Comparison of ENCODE assay signal across 8 cellular contexts in the genomic region with DNA sequence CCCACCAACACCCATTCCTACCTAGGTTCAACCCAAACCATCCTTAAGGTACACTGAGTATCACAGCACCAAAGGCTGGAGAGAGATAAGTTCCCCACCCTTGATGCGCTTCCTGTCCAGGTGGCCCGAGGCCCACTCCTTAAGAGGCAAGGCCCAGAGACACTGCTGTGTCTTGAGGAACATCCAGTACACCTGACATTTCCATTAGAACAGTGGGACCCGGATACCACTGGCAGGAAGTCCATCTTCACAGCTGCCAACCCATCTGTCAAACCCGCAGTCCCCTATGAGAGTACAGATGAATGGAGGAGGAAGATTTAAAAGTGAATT. TPM values are rescaled to one million over a fixed set of nuclear protein-coding genes. Genes with fewer than 3 reads are reported as not detected.
A peak's percentile ranks its signal among the peaks of the same experiment; 100 is the strongest.
DNase-seq lines count a peak whose midpoint lies in the region; ATAC-seq and TF ChIP-seq lines count a peak whose summit lies in the region.

No MANE protein-coding gene starts in this region.

- H3K27ac ChIP-seq in body of pancreas, result peak overlapping the region; percentile 89 to 96 (median 92)

- TF ChIP-seq CTCF in AG09309 (IDR thresholded peaks at IDR 0.05; ENCODE audit: control insufficient read depth, insufficient read depth, low read depth, low read length, missing control alignments), result no peak
- no peak for TF ChIP-seq CTCF in HFF-Myc (IDR thresholded peaks at IDR 0.05; ENCODE audit: low read depth, low read length, missing control alignments)
- TF ChIP-seq CTCF in body of pancreas (IDR thresholded peaks at IDR 0.05), result no peak
- no peak for TF ChIP-seq CTCF in mucosa of descending colon (IDR thresholded peaks at IDR 0.05)

- H3K9me3 ChIP-seq in body of pancreas, result no peaks in the 10 kb centered on the region
- no peaks in the 10 kb centered on the region for H3K9me3 ChIP-seq in mucosa of descending colon

- H3K4me3 ChIP-seq in AG09309 (ENCODE audit: control insufficient read depth, low read depth, low read length) (peak overlapping the region; percentile 55), HFF-Myc (replicated peaks; ENCODE audit: low read depth, low read length) (peak overlapping the region; percentile 65), body of pancreas (peak overlapping the region in 1 of 2 donors; percentile 37), mucosa of descending colon (peak overlapping the region; percentile 57)

- H3K4me1 ChIP-seq in body of pancreas (peaks cover 33% of the 10 kb centered on the region), mucosa of descending colon (ENCODE audit: low read depth) (peaks cover 13% of the 10 kb centered on the region)

- ATAC-seq in body of pancreas (no peak), mucosa of descending colon (peak; percentile 21), HG02884 (IDR thresholded peaks at IDR 0.05; ENCODE audit: unreplicated experiment) (no peak)

- H3K36me3 ChIP-seq in body of pancreas (replicated peaks in 1 of 2; ENCODE audit: insufficient read depth in 1 of 2, low read depth in 2 of 2) (no peaks in the 10 kb centered on the region), mucosa of descending colon (ENCODE audit: low read depth) (no peaks in the 10 kb centered on the region)

- DNase-seq in AG09309 (ENCODE audit: low read depth) (no peak), HFF-Myc (ENCODE audit: extremely low read depth, low read depth) (no peak), body of pancreas (no peak), mucosa of descending colon (no peak), pons (ENCODE audit: low spot score) (no peak), superior temporal gyrus (ENCODE audit: extremely low spot score) (no peak), middle frontal gyrus (ENCODE audit: extremely low spot score, low spot score) (no peak)

- WGBS in body of pancreas, 2 donors, result 38 to 39% methylated on average over 4 of the region's 4 CpGs

- intact Hi-C loops in body of pancreas (cut with DNase I) (no loop called here), mucosa of descending colon (cut with DNase I, micrococcal nuclease) (no loop called here)

- no peak for TF ChIP-seq POLR2A in body of pancreas (IDR thresholded peaks at IDR 0.05)

- no peaks in the 10 kb centered on the region for H3K27me3 ChIP-seq in body of pancreas

RNA-seq across cellular contexts. Expression of a gene that starts 0.3 kb away (rescaled TPM):
- total RNA-seq in body of pancreas (10 to 100 TPM; 17.6 to 19.8 TPM), mucosa of descending colon (10 to 100 TPM; 31.3 to 37.7 (median 36.3) TPM)

RNA-seq across cellular contexts. Expression of a gene that starts 23.5 kb away (rescaled TPM):
- total RNA-seq in body of pancreas, result 10 to 100 TPM; 19.4 to 21.3 TPM
- total RNA-seq in mucosa of descending colon, result 10 to 100 TPM; 46.5 to 79.3 (median 46.7) TPM
